In the genomic region with DNA sequence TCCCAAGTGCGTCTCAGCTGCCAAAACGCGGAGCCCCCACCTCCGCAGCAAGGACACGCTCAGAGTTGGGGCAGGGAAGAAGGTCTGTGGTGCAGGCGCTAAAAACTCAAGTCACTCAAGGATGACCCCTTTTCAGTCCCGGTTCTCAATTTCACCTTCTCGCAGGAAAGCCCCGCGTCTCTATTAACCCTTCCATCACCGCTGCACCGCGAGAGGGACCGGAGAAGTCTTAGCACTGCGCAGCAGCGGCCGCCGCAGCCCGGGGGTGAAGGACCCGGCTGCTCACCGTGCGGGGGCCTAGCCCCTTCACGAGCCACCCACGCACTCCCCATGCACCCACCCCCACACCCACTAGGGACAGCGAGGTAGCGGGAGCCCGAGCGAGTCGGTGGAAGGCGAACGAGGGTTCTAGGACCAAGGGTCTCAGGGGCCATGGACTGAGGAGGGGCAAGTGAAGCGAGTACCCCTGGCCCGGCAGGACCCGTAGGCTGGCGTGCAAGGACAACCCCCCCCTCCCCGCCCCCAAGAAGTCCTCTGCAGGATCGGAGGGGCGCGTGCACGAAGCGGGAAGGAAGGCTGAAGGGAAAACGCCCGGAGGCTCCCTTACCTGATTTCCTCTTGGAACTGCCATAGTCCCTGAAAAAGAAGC, we compare ENCODE assay signal across 8 cellular contexts.
DNase-seq lines count a peak whose midpoint lies in the region; ATAC-seq, FAIRE-seq and TF ChIP-seq lines count a peak whose summit lies in the region.

No MANE protein-coding gene starts in this region.

- no peak for FAIRE-seq in frontal cortex (lab: Jason Lieb, UNC)

- no peak for TF ChIP-seq CTCF in breast epithelium (IDR thresholded peaks at IDR 0.05)
- TF ChIP-seq CTCF in MCF 10A (IDR thresholded peaks at IDR 0.05; ENCODE audit: unreplicated experiment): no peak
- TF ChIP-seq CTCF in RWPE2 (IDR thresholded peaks at IDR 0.05; ENCODE audit: poor library complexity, severe bottlenecking): no peak
- no peak for TF ChIP-seq CTCF in foreskin fibroblast (IDR thresholded peaks at IDR 0.05; ENCODE audit: low read depth, low read length)

- POLR2A ChIA-PET in MCF 10A (lab: Yijun Ruan, JAX): interaction anchor here (0.6 kb wide), 1 partner anchor 577 kb away, joined by 3 read pairs; no protein-coding TSS in a partner anchor

- DNase-seq in breast epithelium (ENCODE audit: low spot score in 2 of 2): no peak
- no peak for DNase-seq in MCF 10A (ENCODE audit: unreplicated experiment)
- no peak for DNase-seq in RWPE2 (ENCODE audit: low spot score)
- DNase-seq in foreskin fibroblast: no peak
- no peak for DNase-seq in NCI-H146 (lab: John Stamatoyannopoulos, UW)
- no peak for DNase-seq in frontal cortex (ENCODE audit: low spot score in 2 of 2)

- no peaks in the 10 kb centered on the region for H3K27me3 Mint-ChIP-seq in MCF 10A (ENCODE audit: insufficient read depth, unreplicated experiment)

- intact Hi-C loops in breast epithelium (cut with DNase I; ENCODE audit: low total_unique reads) (no loop called here), MCF 10A (cut with micrococcal nuclease) (no loop called here)

- no peaks in the 10 kb centered on the region for H3K27me3 ChIP-seq in breast epithelium
- no peaks in the 10 kb centered on the region for H3K27me3 ChIP-seq in RWPE2 (ENCODE audit: insufficient read depth, poor library complexity, severe bottlenecking)

- ATAC-seq in HG02678 (IDR thresholded peaks at IDR 0.05; ENCODE audit: unreplicated experiment) (peak; percentile 55), RWPE2 (ENCODE audit: low read depth) (no peak)

- H3K9me3 ChIP-seq in breast epithelium: no peaks in the 10 kb centered on the region
- H3K9me3 ChIP-seq in RWPE2 (ENCODE audit: severe bottlenecking): no peaks in the 10 kb centered on the region

- no peak for TF ChIP-seq POLR2A in breast epithelium (IDR thresholded peaks at IDR 0.05)

- H3K4me1 ChIP-seq in breast epithelium (no peaks in the 10 kb centered on the region), RWPE2 (ENCODE audit: insufficient read depth, poor library complexity, severe bottlenecking) (peaks cover 20% of the 10 kb centered on the region)

- H3K4me3 Mint-ChIP-seq in MCF 10A (ENCODE audit: unreplicated experiment): no peak overlapping the region

- no peak overlapping the region for H3K27ac Mint-ChIP-seq in MCF 10A (ENCODE audit: low read depth, unreplicated experiment)

- no peaks in the 10 kb centered on the region for H3K9me3 Mint-ChIP-seq in MCF 10A (ENCODE audit: unreplicated experiment)

- H3K36me3 ChIP-seq in breast epithelium: no peaks in the 10 kb centered on the region
- H3K36me3 ChIP-seq in RWPE2 (ENCODE audit: low read depth): peaks cover 17% of the 10 kb centered on the region; the same call in 1 of the 2 replicates

- H3K27ac ChIP-seq in breast epithelium (peak overlapping the region in 1 of 2 donors; percentile 25), RWPE2 (ENCODE audit: poor library complexity, severe bottlenecking) (peak overlapping the region; percentile 2), temporal lobe (ENCODE audit: low read depth, low read length) (peak overlapping the region; percentile 83)

- peaks cover 14% of the 10 kb centered on the region for H3K4me1 Mint-ChIP-seq in MCF 10A (ENCODE audit: insufficient read depth, unreplicated experiment)

- CTCF ChIA-PET in MCF 10A (lab: Yijun Ruan, JAX): no interaction called here

- no TSS peak for BruUV-seq in MCF 10A (replicated peaks; lab: Mats Ljungman, UMichigan)

- H3K4me3 ChIP-seq in breast epithelium (peak overlapping the region; percentile 24 to 68 (median 50)), RWPE2 (ENCODE audit: severe bottlenecking) (no peak overlapping the region), foreskin fibroblast (ENCODE audit: low read depth in 1 of 2, low read length in 2 of 2) (peak overlapping the region; percentile 31 to 40)

- peaks cover 12% of the 10 kb centered on the region for H3K36me3 Mint-ChIP-seq in MCF 10A (ENCODE audit: insufficient read depth, unreplicated experiment)
